25 cellular contexts compared by ENCODE assay signal in the genomic region with DNA sequence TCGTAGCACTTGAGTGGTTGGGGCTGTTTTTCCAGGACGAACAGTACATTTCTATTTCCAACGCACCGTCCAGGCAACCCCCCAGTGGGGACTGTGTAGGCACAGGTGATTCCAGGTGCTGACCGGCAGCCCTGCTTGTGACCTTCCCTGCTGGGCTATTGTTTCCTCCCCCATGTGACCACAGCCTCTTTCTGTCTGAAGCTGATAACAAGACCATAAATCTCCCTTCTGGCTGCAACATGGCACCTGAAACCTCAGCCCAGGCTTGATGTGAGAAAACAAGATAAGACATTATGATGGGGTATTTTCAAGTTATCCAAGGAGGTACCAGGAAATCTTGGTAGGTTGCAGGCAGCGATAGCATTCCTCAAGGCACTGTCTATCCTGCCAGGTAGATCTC. TPM values are rescaled to one million over a fixed set of nuclear protein-coding genes. Genes with fewer than 3 reads are reported as not detected.
DNase-seq lines count a peak whose midpoint lies in the region; TF ChIP-seq lines count a peak whose summit lies in the region.
"Had no signal": no experiment of that assay in that cellular context is flagged by ENCODE, and none has a peak within 500 bp of the region (broad histone marks: within the 10 kb centered on the region; RNA-seq: fewer than 3 reads in every experiment).

No MANE protein-coding gene starts in this region.

- H3K27ac ChIP-seq in HEK293 (ENCODE audit: extremely low read depth, low read depth, low read length): no peak overlapping the region
- no peak overlapping the region for H3K27ac ChIP-seq in mesendoderm (ENCODE audit: low read depth, low read length)
- H3K27ac ChIP-seq: breast epithelium, gastroesophageal sphincter, lower lobe of right lung, neural progenitor cell, SK-N-MC had no signal

- H2AK5ac ChIP-seq in mesendoderm (ENCODE audit: low read length): no peak overlapping the region

- H2BK5ac ChIP-seq in mesendoderm (ENCODE audit: low read length): no peak overlapping the region

- no peak overlapping the region for H3K56ac ChIP-seq in mesendoderm (ENCODE audit: low read length)

- no peak overlapping the region for H3K23ac ChIP-seq in mesendoderm (ENCODE audit: low read length)

- H3K79me1 ChIP-seq in mesendoderm (ENCODE audit: low read length): no peaks in the 10 kb centered on the region

- H3K4me1 ChIP-seq in HEK293 (ENCODE audit: control insufficient read depth, insufficient read depth, low read length) (peaks cover 13% of the 10 kb centered on the region), mesendoderm (ENCODE audit: control insufficient read depth, low read depth, low read length) (no peaks in the 10 kb centered on the region)
- H3K4me1 ChIP-seq: breast epithelium, gastroesophageal sphincter, lower lobe of right lung had no signal

- no peak overlapping the region for H3K18ac ChIP-seq in mesendoderm (ENCODE audit: low read length)

- H3K4me2 ChIP-seq in mesendoderm (ENCODE audit: low read length): no peak overlapping the region
- H3K4me2 ChIP-seq: GM23338, neural progenitor cell had no signal

- no peak overlapping the region for H3K4ac ChIP-seq in mesendoderm (ENCODE audit: low read depth, low read length)

- DNase-seq in NCI-H146 treated with DMSO at 0.1 percent for 48 hours (lab: John Stamatoyannopoulos, UW; ENCODE audit: unreplicated experiment) (peak; percentile 68), UCSD-AML1 (lab: John Stamatoyannopoulos, UW; ENCODE audit: unreplicated experiment) (peak; percentile 23), mesendoderm (peak; percentile 37), NOMO-1 (lab: John Stamatoyannopoulos, UW; ENCODE audit: unreplicated experiment in 2 of 2) (no peak), MG63 (no peak), Ammon's horn (ENCODE audit: low spot score) (no peak)
- DNase-seq: activated CD4-positive, alpha-beta T cell treated with anti-CD3 and anti-CD28 coated beads, Interleukin-2, amount 10 ng/mL, durations not matched to agents 7 days and 5 days; activated naive CD4-positive, alpha-beta T cell treated with anti-CD3 and anti-CD28 coated beads for 36 hours; activated T-cell treated with anti-CD3 and anti-CD28 coated beads, Interleukin-2, amount 50 U/mL, for 48 hours; amniotic stem cell; CD4-positive, alpha-beta memory T cell; DMS79 treated with DMSO at 0.1 percent for 48 hours; KG1; lower lobe of right lung; NCI-H1092; NCI-H2081 treated with DMSO at 0.1 percent for 48 hours; stimulated activated CD4-positive, alpha-beta T cell treated with anti-CD3 and anti-CD28 coated beads, Interleukin-4, amount 100 ng/mL, for 4 hours; stimulated activated naive CD4-positive, alpha-beta T cell had no signal

- no peak overlapping the region for H4K8ac ChIP-seq in mesendoderm (ENCODE audit: low read depth, low read length)

- no peak overlapping the region for H2BK15ac ChIP-seq in mesendoderm (replicated peaks; ENCODE audit: low read depth)

- H3K9me3 ChIP-seq in HEK293 (ENCODE audit: control insufficient read depth, insufficient read depth, low read depth, low read length) (no peaks in the 10 kb centered on the region), MG63 (no peaks in the 10 kb centered on the region)
- H3K9me3 ChIP-seq: breast epithelium, gastroesophageal sphincter, lower lobe of right lung had no signal

- H3K79me2 ChIP-seq in mesendoderm (ENCODE audit: control insufficient read depth, insufficient read depth, low read length): no peaks in the 10 kb centered on the region

- H3K36me3 ChIP-seq in HEK293 (ENCODE audit: control insufficient read depth in 2 of 2, insufficient read depth in 1 of 2, low read length in 2 of 2) (no peaks in the 10 kb centered on the region), mesendoderm (ENCODE audit: control insufficient read depth, insufficient read depth, low read length) (no peaks in the 10 kb centered on the region), MG63 (no peaks in the 10 kb centered on the region)
- H3K36me3 ChIP-seq: breast epithelium, gastroesophageal sphincter, lower lobe of right lung, neural progenitor cell had no signal

- H3K27me3 ChIP-seq in mesendoderm (ENCODE audit: insufficient read depth, low read length, poor library complexity) (no peaks in the 10 kb centered on the region), MG63 (no peaks in the 10 kb centered on the region)
- H3K27me3 ChIP-seq: breast epithelium, gastroesophageal sphincter, neural progenitor cell had no signal

- no peak overlapping the region for H2BK120ac ChIP-seq in mesendoderm (ENCODE audit: low read depth, low read length)

- no peak overlapping the region for H4K5ac ChIP-seq in mesendoderm (ENCODE audit: low read length)

- no peak for TF ChIP-seq CTCF in HEK293 (tag by site-specific recombination; IDR thresholded peaks at IDR 0.05)

- WGBS in mesendoderm (ENCODE audit: extremely low coverage, insufficient coverage, low lambda C conversion rate): no CpG with 5 or more reads among the region's 6 CpGs

- no peak overlapping the region for H3K9ac ChIP-seq in mesendoderm (ENCODE audit: low read length)
- H3K9ac ChIP-seq: neural progenitor cell had no signal

- POLR2A ChIA-PET in HEK293 (lab: Yijun Ruan, JAX): no interaction called here

- H3K4me3 ChIP-seq in HEK293 (ENCODE audit: low read depth, low read length) (no peak overlapping the region), mesendoderm (ENCODE audit: low read length) (no peak overlapping the region), MG63 (no peak overlapping the region)
- H3K4me3 ChIP-seq: breast epithelium, gastroesophageal sphincter, GM23338, lower lobe of right lung, neural progenitor cell, SK-N-MC had no signal

- CTCF ChIA-PET in HEK293 (lab: Yijun Ruan, JAX): interaction anchor here (0.6 kb wide), 1 partner anchor 488 kb away, joined by 4 read pairs; no protein-coding TSS in a partner anchor

TF ChIP-seq in HEK293, 187 proteins besides CTCF, POLR2A, EP300 and RAD21:
- peak; percentile 52; the same call in 1 of the 2 replicates for TF ChIP-seq ZXDB (tag by site-specific recombination; IDR thresholded peaks at IDR 0.05)
- peak; percentile 94 for TF ChIP-seq FEZF1 (tag by site-specific recombination; IDR thresholded peaks at IDR 0.05)
- TF ChIP-seq, protein P1, sequence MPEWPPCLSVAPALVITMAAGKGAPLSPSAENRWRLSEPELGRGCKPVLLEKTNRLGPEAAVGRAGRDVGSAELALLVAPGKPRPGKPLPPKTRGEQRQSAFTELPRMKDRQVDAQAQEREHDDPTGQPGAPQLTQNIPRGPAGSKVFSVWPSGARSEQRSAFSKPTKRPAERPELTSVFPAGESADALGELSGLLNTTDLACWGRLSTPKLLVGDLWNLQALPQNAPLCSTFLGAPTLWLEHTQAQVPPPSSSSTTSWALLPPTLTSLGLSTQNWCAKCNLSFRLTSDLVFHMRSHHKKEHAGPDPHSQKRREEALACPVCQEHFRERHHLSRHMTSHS (tag by site-specific recombination; IDR thresholded peaks at IDR 0.05): 0 out of 2 replicates have a peak, but pooled peaks have one; percentile 25
- no peak for TF ChIP-seq ZNF626 (tag by site-specific recombination; IDR thresholded peaks at IDR 0.05)
- no peak for TF ChIP-seq ZNF133 (tag by site-specific recombination; IDR thresholded peaks at IDR 0.05)
- peak; percentile 49 for TF ChIP-seq OSR2 (tag by site-specific recombination; IDR thresholded peaks at IDR 0.05)
- TF ChIP-seq ZEB2 (tag by site-specific recombination; IDR thresholded peaks at IDR 0.05): no peak
- TF ChIP-seq SP7 (tag by site-specific recombination; IDR thresholded peaks at IDR 0.05): peak; percentile 25; the same call in 1 of the 2 replicates
- TF ChIP-seq ZNF214 (tag by site-specific recombination; IDR thresholded peaks at IDR 0.05; ENCODE audit: borderline replicate concordance): no peak
- TF ChIP-seq ZNF843 (tag by site-specific recombination; IDR thresholded peaks at IDR 0.05): peak; percentile 63; the same call in 1 of the 2 replicates
- TF ChIP-seq ZNF16 (tag by site-specific recombination; IDR thresholded peaks at IDR 0.05; ENCODE audit: low read depth): no peak
- 0 out of 2 replicates have a peak, but pooled peaks have one; percentile 6 for TF ChIP-seq GLIS1 (tag by site-specific recombination; IDR thresholded peaks at IDR 0.05)
- TF ChIP-seq ZNF501 (tag by site-specific recombination; IDR thresholded peaks at IDR 0.05): no peak
- TF ChIP-seq ZIC2 (tag by site-specific recombination; IDR thresholded peaks at IDR 0.05): peak; percentile 76
TF ChIP-seq in HEK293: peak in this region for 8.

RNA-seq across cellular contexts. Expression of gene HLX, which starts 48.2 kb away (rescaled TPM):
- polyA plus RNA-seq in mesendoderm (2013, experiment 1 of 2): 0.46 TPM
- 0.36 TPM for polyA plus RNA-seq in mesendoderm (2013, experiment 2 of 2)
- 2.0 and 5.6 TPM in 2 replicates for total RNA-seq in MG63 (2014; rRNA removed; shearing (Covaris generic); ENCODE audit: low replicate concordance)
- polyA plus RNA-seq: CD4-positive, alpha-beta memory T cell; GM23338; keratinocyte had no signal

Comparison
In these comparisons a context has a peak if more than half of its experiments do, and no peak if none do; other contexts are left out.
1. DNase-seq: peak in NCI-H146 treated with DMSO at 0.1 percent for 48 hours (single experiment), UCSD-AML1 (single experiment) and mesendoderm (single experiment); none in NOMO-1 (0 of 2), MG63 (single experiment) and Ammon's horn (single experiment).